ENCODE assay signal across 1 cellular context in genomic region chr11:75262961-75263852, GRCh38.
TF ChIP-seq lines count a peak whose summit lies in the region.

No MANE protein-coding gene starts in this region.

TF ChIP-seq in endothelial cell of umbilical vein, 7 proteins besides CTCF, POLR2A, EP300 and RAD21:
- TF ChIP-seq POLR2AphosphoS5 (IDR thresholded peaks at IDR 0.05; ENCODE audit: insufficient read depth, low read depth, low read length) = peak; percentile 34
- TF ChIP-seq MYC (IDR thresholded peaks at IDR 0.05; ENCODE audit: low read depth, low read length) = no peak
- no peak for TF ChIP-seq EZH2 (IDR thresholded peaks at IDR 0.05; ENCODE audit: borderline replicate concordance, low read depth, low read length, severe bottlenecking)
- TF ChIP-seq JUN (IDR thresholded peaks at IDR 0.05; ENCODE audit: borderline replicate concordance, insufficient read depth, insufficient read length, low read depth) = no peak
